ENCODE assay signal across 16 cellular contexts in genomic region chr5:167816354-167816753, GRCh38.
DNase-seq lines count a peak whose midpoint lies in the region; ATAC-seq and TF ChIP-seq lines count a peak whose summit lies in the region.
"Had no signal": no experiment of that assay in that cellular context is flagged by ENCODE, and none has a peak within 500 bp of the region (broad histone marks: within the 10 kb centered on the region; RNA-seq: fewer than 3 reads in every experiment).

No MANE protein-coding gene starts in this region.

- H3K4me3 ChIP-seq in HL-60 (replicated peaks; ENCODE audit: insufficient read depth, low read length), result no peak overlapping the region
- H3K4me3 ChIP-seq in RWPE2 (ENCODE audit: severe bottlenecking), result no peak overlapping the region
- no peak overlapping the region for H3K4me3 ChIP-seq in thymus (ENCODE audit: low read length)
- no peak overlapping the region for H3K4me3 ChIP-seq in ascending aorta
- H3K4me3 ChIP-seq: K562, PC-9 had no signal

- DNase-seq in HL-60 (ENCODE audit: low read depth in 1 of 2, low spot score in 1 of 2) (peak; percentile 23 to 28), RWPE2 (ENCODE audit: low spot score) (peak; percentile 69), KG1 (lab: John Stamatoyannopoulos, UW) (no peak), ascending aorta (ENCODE audit: low spot score in 2 of 2) (no peak)
- no peak for DNase-seq in stimulated activated CD4-positive, alpha-beta T cell treated with anti-CD3 and anti-CD28 coated beads, Interleukin-2, amount 100 ng/mL, for 48 hours
- DNase-seq: activated CD4-positive, alpha-beta memory T cell treated with anti-CD3 and anti-CD28 coated beads, Interleukin-2, amount 10 ng/mL, durations not matched to agents 7 days and 5 days; activated effector memory CD4-positive, alpha-beta T cell treated with Interleukin-2 at 50 U/mL for 16 hours; effector CD4-positive, alpha-beta T cell; glutamatergic neuron; naive B cell; NCI-H2171; PC-9 had no signal

- no peaks in the 10 kb centered on the region for H3K27me3 ChIP-seq in HL-60 (ENCODE audit: insufficient read depth, poor library complexity, severe bottlenecking)
- no peaks in the 10 kb centered on the region for H3K27me3 ChIP-seq in RWPE2 (ENCODE audit: insufficient read depth, poor library complexity, severe bottlenecking)
- no peaks in the 10 kb centered on the region for H3K27me3 ChIP-seq in thymus (ENCODE audit: control insufficient read depth, insufficient read depth)
- H3K27me3 ChIP-seq in ascending aorta, result no peaks in the 10 kb centered on the region

- intact Hi-C loops in ascending aorta (cut with DNase I), result no loop called here

- TF ChIP-seq CTCF in HL-60 (IDR thresholded peaks at IDR 0.05; ENCODE audit: insufficient read depth, low read length), result no peak
- no peak for TF ChIP-seq CTCF in RWPE2 (IDR thresholded peaks at IDR 0.05; ENCODE audit: poor library complexity, severe bottlenecking)
- no peak for TF ChIP-seq CTCF in ascending aorta (IDR thresholded peaks at IDR 0.05)

- 24% methylated on average over 3 of the region's 3 CpGs for WGBS in thymus

- H3K4me1 ChIP-seq in RWPE2 (ENCODE audit: insufficient read depth, poor library complexity, severe bottlenecking), result peaks cover 44% of the 10 kb centered on the region
- no peaks in the 10 kb centered on the region for H3K4me1 ChIP-seq in thymus (ENCODE audit: control insufficient read depth, insufficient read depth, low read length)
- no peaks in the 10 kb centered on the region for H3K4me1 ChIP-seq in ascending aorta

- no peaks in the 10 kb centered on the region for H3K9me3 ChIP-seq in RWPE2 (ENCODE audit: severe bottlenecking)
- H3K9me3 ChIP-seq in thymus (ENCODE audit: control insufficient read depth), result no peaks in the 10 kb centered on the region
- H3K9me3 ChIP-seq in ascending aorta, result no peaks in the 10 kb centered on the region

- H3K36me3 ChIP-seq in RWPE2 (ENCODE audit: low read depth) (no peaks in the 10 kb centered on the region), thymus (ENCODE audit: control insufficient read depth, insufficient read depth) (no peaks in the 10 kb centered on the region), ascending aorta (no peaks in the 10 kb centered on the region)

- H3K27ac ChIP-seq in HL-60 (replicated peaks) (no peak overlapping the region), RWPE2 (ENCODE audit: poor library complexity, severe bottlenecking) (peak overlapping the region; percentile 94), thymus (ENCODE audit: low read depth) (peak overlapping the region; percentile 47), ascending aorta (no peak overlapping the region)
- H3K27ac ChIP-seq: PC-9 had no signal

- ATAC-seq in RWPE2 (ENCODE audit: low read depth), result peak; percentile 35
- peak; percentile 47 for ATAC-seq in esophagus mucosa
- ATAC-seq: K562, sciatic nerve had no signal

Comparison
In these comparisons a context has a peak if more than half of its experiments do, and no peak if none do; other contexts are left out.
1. DNase-seq: peak in HL-60 (2 of 2) and RWPE2 (single experiment); none in KG1 (single experiment), stimulated activated CD4-positive, alpha-beta T cell treated with anti-CD3 and anti-CD28 coated beads, Interleukin-2, amount 100 ng/mL, for 48 hours (0 of 2) and ascending aorta (0 of 2).
2. H3K27ac ChIP-seq: peak in RWPE2 (single experiment) and thymus (single experiment); none in HL-60 (single experiment) and ascending aorta (0 of 2).